ENCODE assay signal across 6 cellular contexts in the genomic region with DNA sequence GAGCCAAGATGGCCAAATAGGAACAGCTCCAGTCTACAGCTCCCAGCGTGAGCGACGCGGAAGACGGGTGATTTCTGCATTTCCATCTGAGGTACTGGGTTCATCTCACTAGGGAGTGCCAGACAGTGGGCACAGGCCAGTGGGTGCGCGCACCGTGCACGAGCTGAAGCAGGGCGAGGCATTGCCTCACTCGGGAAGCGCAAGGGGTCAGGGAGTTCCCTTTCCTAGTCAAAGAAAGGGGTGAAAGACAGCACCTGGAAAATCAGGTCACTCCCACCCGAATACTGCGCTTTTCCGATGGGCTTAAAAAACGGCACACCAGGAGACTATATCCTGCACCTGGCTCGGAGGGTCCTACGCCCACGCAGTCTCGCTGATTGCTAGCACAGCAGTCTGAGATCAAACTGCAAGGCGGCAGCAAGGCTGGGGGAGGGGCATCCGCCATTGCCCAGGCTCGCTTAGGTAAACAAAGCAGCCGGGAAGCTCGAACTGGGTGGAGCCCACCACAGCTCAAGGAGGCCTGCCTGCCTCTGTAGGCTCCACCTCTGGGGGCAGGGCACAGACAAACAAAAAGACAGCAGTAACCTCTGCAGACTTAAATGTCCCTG.
DNase-seq lines count a peak whose midpoint lies in the region; TF ChIP-seq lines count a peak whose summit lies in the region.
"Not testable (repeated sequence)": the region's sequence is repeated elsewhere in the genome, so short reads cannot be mapped to it uniquely, and the experiment has no call there.

No MANE protein-coding gene starts in this region.

- H3K27me3 ChIP-seq in H9 (ENCODE audit: insufficient read depth, low read length); NT2/D1 (ENCODE audit: insufficient read depth, insufficient read length); colonic mucosa; iPS DF 6.9 (ENCODE audit: control insufficient read depth, insufficient read depth, low read length); neuronal stem cell (ENCODE audit: control insufficient read depth in 3 of 3, insufficient read depth in 3 of 3, low read depth in 1 of 3, low read length in 3 of 3): not testable (repeated sequence)

- H2BK20ac ChIP-seq in H9 (ENCODE audit: low read depth, low read length, poor library complexity, severe bottlenecking), result not testable (repeated sequence)

- not testable (repeated sequence) for H3K4me2 ChIP-seq in H9 (ENCODE audit: insufficient read depth, insufficient read length, low read length); neuronal stem cell (ENCODE audit: insufficient read depth, low read length, poor library complexity, severe bottlenecking)

- peak overlapping the region; percentile 83 to 86 for H3K4me3 Mint-ChIP-seq in H9
- H3K4me3 Mint-ChIP-seq in mesothelial cell of epicardium, result peak overlapping the region; percentile 61

- H3K4me3 ChIP-seq in NT2/D1 (ENCODE audit: insufficient read length, low read depth) (peak overlapping the region; percentile 11), iPS DF 6.9 (ENCODE audit: low read length) (peak overlapping the region; percentile 47; the same call in 1 of the 2 replicates)
- not testable (repeated sequence) for H3K4me3 ChIP-seq in colonic mucosa; neuronal stem cell (ENCODE audit: low read length in 2 of 2)

- not testable (repeated sequence) for H3K36me3 Mint-ChIP-seq in H9 (ENCODE audit: insufficient read depth in 1 of 3, low read depth in 3 of 3); mesothelial cell of epicardium

- not testable (repeated sequence) for H3K9me3 Mint-ChIP-seq in H9
- peaks cover 11% of the 10 kb centered on the region for H3K9me3 Mint-ChIP-seq in mesothelial cell of epicardium

- not testable (repeated sequence) for H3K18ac ChIP-seq in H9 (ENCODE audit: insufficient read length, low read depth, low read length); neuronal stem cell (ENCODE audit: low read length)

- not testable (repeated sequence) for H3K36me3 ChIP-seq in NT2/D1 (ENCODE audit: insufficient read depth, insufficient read length, low read length); colonic mucosa; iPS DF 6.9 (ENCODE audit: control insufficient read depth, insufficient read depth, low read length); neuronal stem cell (replicated peaks in 1 of 2; ENCODE audit: control insufficient read depth in 2 of 2, insufficient read depth in 2 of 2, low read length in 2 of 2)

- not testable (repeated sequence) for H3K27me3 Mint-ChIP-seq in H9 (ENCODE audit: low read depth); mesothelial cell of epicardium (ENCODE audit: low read depth)

- not testable (repeated sequence) for H3K9me3 ChIP-seq in H9 (ENCODE audit: control insufficient read depth, low read depth, low read length); NT2/D1 (ENCODE audit: insufficient read depth, low read length); colonic mucosa; iPS DF 6.9 (ENCODE audit: control insufficient read depth, insufficient read depth, low read length); neuronal stem cell (replicated peaks in 1 of 2; ENCODE audit: control insufficient read depth in 2 of 2, insufficient read depth in 1 of 2, low read depth in 1 of 2, low read length in 2 of 2)

- not testable (repeated sequence) for TF ChIP-seq CTCF in H9 (conservative IDR thresholded peaks at IDR 0.05); colonic mucosa (IDR thresholded peaks at IDR 0.05); mesothelial cell of epicardium (IDR thresholded peaks at IDR 0.05; ENCODE audit: unreplicated experiment)

- not testable (repeated sequence) for H2AK5ac ChIP-seq in H9 (ENCODE audit: insufficient read length, low read length); neuronal stem cell (ENCODE audit: low read depth, low read length)

- H3K4me1 ChIP-seq in H9 (ENCODE audit: insufficient read depth, low read length); NT2/D1 (ENCODE audit: insufficient read depth, insufficient read length); colonic mucosa; iPS DF 6.9 (ENCODE audit: control insufficient read depth, insufficient read depth, low read length); neuronal stem cell (ENCODE audit: control insufficient read depth in 2 of 2, insufficient read depth in 1 of 2, low read depth in 1 of 2, low read length in 2 of 2): not testable (repeated sequence)

- intact Hi-C loops in colonic mucosa (cut with DNase I), result not testable (repeated sequence)

- H2BK5ac ChIP-seq in H9 (ENCODE audit: insufficient read length, low read length); neuronal stem cell (ENCODE audit: low read length): not testable (repeated sequence)

- H3K27ac Mint-ChIP-seq in H9, result peak overlapping the region; percentile 68 to 98 (median 97); a peak in 5 of 7 replicates
- not testable (repeated sequence) for H3K27ac Mint-ChIP-seq in mesothelial cell of epicardium

- not testable (repeated sequence) for H3K23ac ChIP-seq in H9 (ENCODE audit: insufficient read length, low read depth, low read length); neuronal stem cell (ENCODE audit: low read depth, low read length, poor library complexity)

- not testable (repeated sequence) for H2BK12ac ChIP-seq in H9 (ENCODE audit: insufficient read length, low read depth, low read length); neuronal stem cell (ENCODE audit: low read length)

- H3K56ac ChIP-seq in H9 (ENCODE audit: insufficient read length, low read depth, low read length), result not testable (repeated sequence)

- DNase-seq in H9; NT2/D1 (ENCODE audit: low read depth, low spot score); iPS DF 6.9 (ENCODE audit: low read depth, low spot score); mesothelial cell of epicardium (ENCODE audit: low spot score in 2 of 2, unreplicated experiment in 2 of 2); neuronal stem cell (ENCODE audit: low spot score): not testable (repeated sequence)
- peak; percentile 29 for DNase-seq in colonic mucosa

- not testable (repeated sequence) for H4K5ac ChIP-seq in H9 (ENCODE audit: insufficient read length, low read depth, low read length)

- H3T11ph ChIP-seq in H9 (ENCODE audit: low read length), result not testable (repeated sequence)

- not testable (repeated sequence) for H3K23me2 ChIP-seq in H9 (ENCODE audit: insufficient read length, low read depth, low read length, poor library complexity, severe bottlenecking)

- not testable (repeated sequence) for H4K8ac ChIP-seq in H9 (replicated peaks; ENCODE audit: insufficient read length, low read depth, low read length); neuronal stem cell (ENCODE audit: low read depth, low read length)

- not testable (repeated sequence) for H3K14ac ChIP-seq in H9 (ENCODE audit: insufficient read depth, low read length); neuronal stem cell (ENCODE audit: low read length)

- H3K4me1 Mint-ChIP-seq in H9, mesothelial cell of epicardium: not testable (repeated sequence)

- no CpG with 5 or more reads among the region's 25 CpGs for WGBS in H9 (ENCODE audit: extremely low coverage, insufficient read length, low lambda C conversion rate)
- WGBS in iPS DF 6.9 (ENCODE audit: insufficient coverage, insufficient read length), result no CpG with 5 or more reads among the region's 25 CpGs
- WGBS in neuronal stem cell (ENCODE audit: extremely low coverage in 2 of 2, insufficient read length in 2 of 2, insufficient replicate concordance in 1 of 2), 2 donors, result no CpG with 5 or more reads among the region's 25 CpGs

- H3K4ac ChIP-seq in H9 (ENCODE audit: low read depth, low read length); neuronal stem cell (ENCODE audit: low read length): not testable (repeated sequence)

- H4K91ac ChIP-seq in H9 (ENCODE audit: insufficient read length, low read depth, low read length); neuronal stem cell (ENCODE audit: low read depth, low read length, poor library complexity): not testable (repeated sequence)

- not testable (repeated sequence) for H2BK15ac ChIP-seq in H9 (ENCODE audit: low read depth, low read length); neuronal stem cell (ENCODE audit: low read length)

- H2BK120ac ChIP-seq in H9 (ENCODE audit: low read depth, low read length, poor library complexity, severe bottlenecking); neuronal stem cell (ENCODE audit: low read depth, low read length): not testable (repeated sequence)

- not testable (repeated sequence) for H3K9ac ChIP-seq in H9 (ENCODE audit: extremely low read depth, insufficient read length, low read length); NT2/D1 (ENCODE audit: insufficient read length, low read depth); colonic mucosa (ENCODE audit: low read depth in 2 of 2, low read length in 2 of 2); neuronal stem cell (ENCODE audit: low read depth, low read length, poor library complexity)

- not testable (repeated sequence) for H2AFZ ChIP-seq in H9 (ENCODE audit: low read length)
- peak overlapping the region; percentile 56 for H2AFZ ChIP-seq in neuronal stem cell (ENCODE audit: low read length)

- not testable (repeated sequence) for H3K79me2 ChIP-seq in H9 (ENCODE audit: insufficient read depth, low read length)

- H3K79me1 ChIP-seq in H9 (ENCODE audit: insufficient read depth, low read depth, low read length, poor library complexity, severe bottlenecking); neuronal stem cell (ENCODE audit: low read depth, low read length): not testable (repeated sequence)

- not testable (repeated sequence) for H3K27ac ChIP-seq in H9 (ENCODE audit: insufficient read length, low read depth, low read length); colonic mucosa; iPS DF 6.9 (ENCODE audit: low read length); neuronal stem cell (replicated peaks; ENCODE audit: low read length)

- H4K20me1 ChIP-seq in H9 (ENCODE audit: control insufficient read depth, insufficient read depth, insufficient read length), result not testable (repeated sequence)
